ENCODE assay signal across 10 cellular contexts in genomic region chr1:85582687-85583354, GRCh38. TPM values are rescaled to one million over a fixed set of nuclear protein-coding genes. Genes with fewer than 3 reads are reported as not detected.
DNase-seq lines count a peak whose midpoint lies in the region; ATAC-seq, FAIRE-seq and TF ChIP-seq lines count a peak whose summit lies in the region.
"Had no signal": no experiment of that assay in that cellular context is flagged by ENCODE, and none has a peak within 500 bp of the region (broad histone marks: within the 10 kb centered on the region; RNA-seq: fewer than 3 reads in every experiment).

No MANE protein-coding gene starts in this region.

- H3K79me1 ChIP-seq in H1 (ENCODE audit: low read depth, low read length): no peaks in the 10 kb centered on the region; the same call in none of the 2 replicates

- peak overlapping the region; percentile 38 for H2BK5ac ChIP-seq in H1 (ENCODE audit: low read depth, low read length)

- FAIRE-seq in H1 (lab: Jason Lieb, UNC): no peak

- POLR2A ChIA-PET in A673 (lab: Charles Lee; ENCODE audit: low non-redundant PET) (interaction anchor here (0.9 kb wide), 1 partner anchor 290 kb away, joined by 3 read pairs; no protein-coding TSS in a partner anchor), H1 (lab: Charles Lee; ENCODE audit: partially characterized antibody) (interaction anchor here (0.7 to 14.4 kb wide), 39 partner anchors 7 to 306 kb away, joined by 3 to 311 read pairs (median 5); partner anchors contain the start of genes BCL10, DDAH1 and ZNHIT6)

- no peak overlapping the region for H3K14ac ChIP-seq in H1 (ENCODE audit: insufficient read length)

- H3K9me3 ChIP-seq in A673 (ENCODE audit: low read depth, low read length, poor library complexity, severe bottlenecking) (no peaks in the 10 kb centered on the region), OCI-LY1 (ENCODE audit: low read length) (no peaks in the 10 kb centered on the region), H1 (ENCODE audit: insufficient read depth in 2 of 2, low read depth in 1 of 2, low read length in 1 of 2) (no peaks in the 10 kb centered on the region), mucosa of stomach (ENCODE audit: control insufficient read depth, low read length) (no peaks in the 10 kb centered on the region)

- H3K36me3 ChIP-seq in A673 (ENCODE audit: insufficient read depth, low read length, poor library complexity, severe bottlenecking): peaks cover 11% of the 10 kb centered on the region
- H3K36me3 ChIP-seq in OCI-LY1 (ENCODE audit: insufficient read depth, low read length): no peaks in the 10 kb centered on the region
- H3K36me3 ChIP-seq in H1 (ENCODE audit: control insufficient read depth in 2 of 4, insufficient read depth in 4 of 4, low read length in 3 of 4): peaks cover 2 to 25% (median 14%) of the 10 kb centered on the region in 4 experiments; a peak in 6 of 8 replicates
- no peaks in the 10 kb centered on the region for H3K36me3 ChIP-seq in mucosa of stomach (ENCODE audit: control insufficient read depth, insufficient read depth, low read length)

- H2AK5ac ChIP-seq in H1 (ENCODE audit: low read depth, low read length): no peak overlapping the region; the same call in 1 of the 2 replicates

- no peak overlapping the region for H3K23ac ChIP-seq in H1 (ENCODE audit: insufficient read length)

- H3K4ac ChIP-seq in H1 (replicated peaks; ENCODE audit: insufficient read length, low read depth, low read length): no peak overlapping the region

- 0 out of 2 replicates have a peak, but pooled peaks have one; percentile 0 for TF ChIP-seq CTCF in A673 (conservative IDR thresholded peaks at IDR 0.05; ENCODE audit: low read depth, low read length)
- TF ChIP-seq CTCF in OCI-LY1 (IDR thresholded peaks at IDR 0.05; ENCODE audit: low read length): peak; percentile 2; the same call in 1 of the 2 replicates
- no peak for TF ChIP-seq CTCF in H1 (IDR thresholded peaks at IDR 0.05; ENCODE audit: control extremely low read depth in 1 of 3, insufficient read depth in 1 of 3, low read depth in 1 of 3, low read length in 3 of 3)

- TF ChIP-seq EP300 in H1 (IDR thresholded peaks at IDR 0.05; ENCODE audit: borderline replicate concordance in 1 of 2, low read depth in 2 of 2, low read length in 2 of 2): no peak

- H2AFZ ChIP-seq in OCI-LY1 (ENCODE audit: low read length) (no peak overlapping the region), H1 (ENCODE audit: low read length) (no peak overlapping the region)

- intact Hi-C loops in A673 (cut with micrococcal nuclease; ENCODE audit: unreplicated experiment): loop anchor here (5.0 kb wide), 2 partner anchors 109 to 186 kb away; no protein-coding TSS in a partner anchor

- no TSS peak for BruUV-seq in A673 (replicated peaks; lab: Mats Ljungman, UMichigan)

- 85% methylated on average over 18 of the region's 18 CpGs; no CpG with 5 or more reads in 1 of the 2 experiments for WGBS in H1 (ENCODE audit: extremely low coverage in 1 of 2, insufficient coverage in 1 of 2, insufficient read length in 1 of 2, insufficient replicate concordance in 2 of 2, low coverage in 1 of 2, low lambda C conversion rate in 2 of 2, missing lambda C conversion rate in 1 of 2), 2 experiments

- no peak overlapping the region for H2BK20ac ChIP-seq in H1 (ENCODE audit: low read length)

- H3K27me3 ChIP-seq in A673 (replicated peaks; ENCODE audit: insufficient read depth, low read depth, low read length, poor library complexity) (no peaks in the 10 kb centered on the region), OCI-LY1 (ENCODE audit: insufficient read depth, low read length) (no peaks in the 10 kb centered on the region), H1 (replicated peaks in 1 of 4; ENCODE audit: control insufficient read depth in 3 of 4, extremely low read depth in 1 of 4, insufficient read depth in 3 of 4, low read length in 3 of 4) (peaks cover 4 to 15% (median 9%) of the 10 kb centered on the region in 4 experiments; a peak in 6 of 7 replicates), mucosa of stomach (ENCODE audit: control insufficient read depth, insufficient read depth, low read length) (peaks cover 24% of the 10 kb centered on the region)

- H3K4me3 ChIP-seq in A673 (ENCODE audit: low read depth, low read length, poor library complexity, severe bottlenecking) (no peak overlapping the region), OCI-LY1 (ENCODE audit: low read depth, low read length, poor library complexity, severe bottlenecking) (no peak overlapping the region), H1 (ENCODE audit: extremely low read depth in 1 of 4, insufficient read depth in 2 of 4, low read depth in 3 of 4, low read length in 4 of 4) (peak overlapping the region; percentile 77 to 91 (median 86); a peak in 7 of 8 replicates), mucosa of stomach (ENCODE audit: low read length) (no peak overlapping the region)

- H4K20me1 ChIP-seq in OCI-LY1 (ENCODE audit: insufficient read depth, low read length) (no peaks in the 10 kb centered on the region), H1 (replicated peaks in 1 of 2; ENCODE audit: control insufficient read depth in 1 of 2, insufficient read depth in 2 of 2, low read length in 2 of 2) (peaks cover 0 to 6% of the 10 kb centered on the region in 2 experiments)

- H3K9ac ChIP-seq in OCI-LY1 (ENCODE audit: low read length): no peak overlapping the region
- H3K9ac ChIP-seq in H1 (replicated peaks in 1 of 4; ENCODE audit: extremely low read depth in 1 of 4, low read depth in 3 of 4, low read length in 3 of 4): peak overlapping the region in 3 of 4 experiments; percentile 60 to 98 (median 97); a peak in 5 of 7 replicates
- peak overlapping the region; percentile 84 for H3K9ac ChIP-seq in mucosa of stomach (ENCODE audit: low read length)

- H3K4me1 ChIP-seq in A673 (ENCODE audit: insufficient read depth, low read length, poor library complexity, severe bottlenecking) (peaks cover 48% of the 10 kb centered on the region), OCI-LY1 (ENCODE audit: insufficient read depth, low read length, severe bottlenecking) (no peaks in the 10 kb centered on the region), H1 (replicated peaks in 1 of 4; ENCODE audit: control insufficient read depth in 3 of 4, insufficient read depth in 4 of 4, low read length in 3 of 4) (peaks cover 3 to 31% (median 15%) of the 10 kb centered on the region in 4 experiments), mucosa of stomach (ENCODE audit: control insufficient read depth, insufficient read depth, low read length) (peaks cover 2% of the 10 kb centered on the region)

- H3K9me2 ChIP-seq in OCI-LY1 (ENCODE audit: low read depth, low read length): no peaks in the 10 kb centered on the region

- H4K5ac ChIP-seq in H1 (ENCODE audit: insufficient read length, low read depth, low read length): peak overlapping the region; percentile 10

- no peak for ATAC-seq in GM21423 (IDR thresholded peaks at IDR 0.05; ENCODE audit: unreplicated experiment)

- H3K4me2 ChIP-seq in OCI-LY1 (ENCODE audit: low read length): no peak overlapping the region
- peak overlapping the region; percentile 89 to 98 for H3K4me2 ChIP-seq in H1 (ENCODE audit: insufficient read depth in 1 of 2, low read depth in 2 of 2, low read length in 2 of 2)

- H3K18ac ChIP-seq in H1 (ENCODE audit: extremely low read depth, low read length): no peak overlapping the region

- H2BK120ac ChIP-seq in H1 (replicated peaks; ENCODE audit: low read depth, low read length): no peak overlapping the region

- DNase-seq in A673 (ENCODE audit: low spot score) (no peak), H1 (ENCODE audit: low read depth in 1 of 2, low spot score in 2 of 2) (peak in 1 of 2 experiments; percentile 51), substantia nigra (lab: John Stamatoyannopoulos, UW) (no peak), SKM-1 (lab: John Stamatoyannopoulos, UW; ENCODE audit: unreplicated experiment) (no peak), T-helper 1 cell (no peak)
- DNase-seq: activated naive CD4-positive, alpha-beta T cell; SIG-M5 had no signal

- TF ChIP-seq POLR2A in H1 (IDR thresholded peaks at IDR 0.05; ENCODE audit: control extremely low read depth in 1 of 2, low read depth in 2 of 2, low read length in 2 of 2): peak; percentile 53 to 71

- H3K79me2 ChIP-seq in OCI-LY1 (ENCODE audit: insufficient read depth, low read length) (no peaks in the 10 kb centered on the region), H1 (ENCODE audit: control insufficient read depth in 1 of 2, insufficient read depth in 2 of 2, low read length in 2 of 2) (peaks cover 0 to 25% of the 10 kb centered on the region in 2 experiments; a peak in 3 of 4 replicates)

- H3K56ac ChIP-seq in H1 (replicated peaks; ENCODE audit: insufficient read length, low read depth, low read length): no peak overlapping the region

- H3F3A ChIP-seq in OCI-LY1 (ENCODE audit: insufficient read depth, low read length): no peaks in the 10 kb centered on the region

- H2BK12ac ChIP-seq in H1 (ENCODE audit: low read depth, low read length): no peak overlapping the region; the same call in 1 of the 2 replicates

- no peak overlapping the region for H4K91ac ChIP-seq in H1 (replicated peaks; ENCODE audit: insufficient read length, low read length)

- no peak for TF ChIP-seq RAD21 in H1 (IDR thresholded peaks at IDR 0.05 in 1 of 2, conservative IDR thresholded peaks at IDR 0.05 in 1 of 2; ENCODE audit: low read depth in 2 of 2, low read length in 2 of 2)

- H2BK15ac ChIP-seq in H1 (ENCODE audit: low read length): no peak overlapping the region

- CTCF ChIA-PET in A673 (lab: Charles Lee) (interaction anchor here (2.0 kb wide), 1 partner anchor 110 kb away, joined by 7 read pairs; no protein-coding TSS in a partner anchor), H1 (lab: Charles Lee; ENCODE audit: partially characterized antibody) (interaction anchor here (0.8 to 3.5 kb wide), 17 partner anchors 12 to 277 kb away, joined by 3 to 13 read pairs (median 4); no protein-coding TSS in a partner anchor)

- H3K23me2 ChIP-seq in H1 (ENCODE audit: low read depth, low read length): peaks cover 11% of the 10 kb centered on the region

- H3K27ac ChIP-seq in A673 (ENCODE audit: low read depth, low read length, poor library complexity, severe bottlenecking): no peak overlapping the region
- no peak overlapping the region for H3K27ac ChIP-seq in OCI-LY1 (ENCODE audit: low read depth, low read length, poor library complexity, severe bottlenecking)
- no peak overlapping the region for H3K27ac ChIP-seq in H1 (ENCODE audit: low read depth, low read length)
- H3K27ac ChIP-seq in substantia nigra (ENCODE audit: low read depth, low read length, poor library complexity, severe bottlenecking): no peak overlapping the region

- peak overlapping the region; percentile 53; the same call in 1 of the 2 replicates for H4K8ac ChIP-seq in H1 (ENCODE audit: extremely low read depth, insufficient read depth, low read length)

RNA-seq across cellular contexts. Expression of gene CCN1, which starts 2.3 kb away (rescaled TPM):
- 13.5 and 24.3 TPM in 2 replicates for total RNA-seq in A673 (2021)
- total RNA-seq in H1 (2021; fragmentation: NEBNext Ultra II Directional; extraction: Animal tissue kit (Norgen Biotek cat#: 25700)): 108 and 113 TPM in 2 replicates
- 19.1 and 29.7 TPM in 2 replicates for polyA plus RNA-seq in H1 (2011; rRNA removed)
- 36.4 TPM for polyA plus RNA-seq in H1 (2011; cell fraction: cytosol; rRNA removed)
- polyA plus RNA-seq in H1 (2011; cell fraction: nucleus; rRNA removed): 106 TPM
- 58.2 to 88.4 TPM (median 74.4 TPM) in 4 replicates for polyA plus RNA-seq in H1 (2012, experiment 1 of 2)
- polyA plus RNA-seq in H1 (2012, experiment 2 of 2): 84.1 TPM
- polyA plus RNA-seq in H1 (2013, experiment 1 of 2): 122 TPM
- polyA plus RNA-seq in H1 (2013, experiment 2 of 2): 139 TPM
- 18.3 and 33.7 TPM in 2 replicates for polyA minus RNA-seq in H1 (2011; rRNA and poly(A)+ RNA removed)
- polyA minus RNA-seq in H1 (2011; cell fraction: cytosol; rRNA and poly(A)+ RNA removed): 37.7 TPM
- 109 TPM for polyA minus RNA-seq in H1 (2011; cell fraction: nucleus; rRNA and poly(A)+ RNA removed)

Comparison
In these comparisons a context has a peak if more than half of its experiments do, and no peak if none do; other contexts are left out.
1. H3K4me3 ChIP-seq: peak in H1 (4 of 4); none in A673 (single experiment), OCI-LY1 (single experiment) and mucosa of stomach (single experiment).
2. CTCF ChIP-seq: peak in A673 (single experiment) and OCI-LY1 (single experiment); none in H1 (0 of 3).